ENCODE assay signal across 9 cellular contexts in the genomic region with DNA sequence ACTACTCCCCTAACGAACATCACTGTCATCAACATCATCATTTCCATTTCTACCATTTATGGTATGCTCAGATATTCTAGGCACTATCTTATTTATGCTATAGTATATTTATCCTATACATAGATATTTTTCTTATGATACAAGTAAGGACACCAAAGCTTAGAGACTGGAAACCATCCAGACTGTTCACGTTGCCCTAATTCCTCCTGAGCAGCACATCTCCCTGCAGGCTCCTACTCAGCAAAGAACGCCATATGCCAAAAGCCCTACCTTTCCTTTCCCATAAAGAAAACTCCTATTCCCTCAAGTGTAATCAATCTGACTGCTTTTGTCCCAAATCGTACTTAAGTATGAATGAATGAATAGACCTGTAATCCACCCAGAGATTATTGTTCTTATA.
"Had no signal": no experiment of that assay in that cellular context is flagged by ENCODE, and none has a peak within 500 bp of the region (broad histone marks: within the 10 kb centered on the region; RNA-seq: fewer than 3 reads in every experiment).

No MANE protein-coding gene starts in this region.

- DNase-seq: activated CD4-positive, alpha-beta T cell treated with anti-CD3 and anti-CD28 coated beads, Interleukin-2, amount 50 U/mL, for 4 hours; activated T-cell treated with anti-CD3 and anti-CD28 coated beads, Interleukin-2, amount 50 U/mL, for 4 hours; cortex of kidney; effector memory CD8-positive, alpha-beta T cell; stimulated activated CD4-positive, alpha-beta T cell treated with anti-CD3 and anti-CD28 coated beads, Interleukin-4, amount 100 ng/mL, for 4 hours; tibial artery had no signal

- H3K27ac Mint-ChIP-seq: effector memory CD8-positive, alpha-beta T cell; T-helper 2 cell treated with Interferon-gamma antibody and Interleukin-4, amounts not matched to agents 5 μg/mL and 100 μg/mL, for 36 hours had no signal

- H3K27me3 ChIP-seq: ovary, tibial artery had no signal

- H3K4me3 ChIP-seq: ovary, tibial artery had no signal

- H3K27me3 Mint-ChIP-seq: effector memory CD8-positive, alpha-beta T cell had no signal

- H3K27ac ChIP-seq: epithelial cell of prostate, ovary, tibial artery had no signal

- H3K9me3 ChIP-seq: ovary had no signal

- H3K4me3 Mint-ChIP-seq: activated T-cell treated with anti-CD3 and anti-CD28 coated beads, Interleukin-2, amount 50 U/mL, for 4 hours; effector memory CD8-positive, alpha-beta T cell; T-helper 2 cell treated with Interferon-gamma antibody and Interleukin-4, amounts not matched to agents 5 μg/mL and 100 μg/mL, for 36 hours had no signal

- ATAC-seq: effector memory CD8-positive, alpha-beta T cell had no signal

- H3K36me3 ChIP-seq: ovary, tibial artery had no signal

- H3K9me3 Mint-ChIP-seq: T-helper 2 cell treated with Interferon-gamma antibody and Interleukin-4, amounts not matched to agents 5 μg/mL and 100 μg/mL, for 36 hours had no signal
